ENCODE assay signal across 10 cellular contexts in the genomic region with DNA sequence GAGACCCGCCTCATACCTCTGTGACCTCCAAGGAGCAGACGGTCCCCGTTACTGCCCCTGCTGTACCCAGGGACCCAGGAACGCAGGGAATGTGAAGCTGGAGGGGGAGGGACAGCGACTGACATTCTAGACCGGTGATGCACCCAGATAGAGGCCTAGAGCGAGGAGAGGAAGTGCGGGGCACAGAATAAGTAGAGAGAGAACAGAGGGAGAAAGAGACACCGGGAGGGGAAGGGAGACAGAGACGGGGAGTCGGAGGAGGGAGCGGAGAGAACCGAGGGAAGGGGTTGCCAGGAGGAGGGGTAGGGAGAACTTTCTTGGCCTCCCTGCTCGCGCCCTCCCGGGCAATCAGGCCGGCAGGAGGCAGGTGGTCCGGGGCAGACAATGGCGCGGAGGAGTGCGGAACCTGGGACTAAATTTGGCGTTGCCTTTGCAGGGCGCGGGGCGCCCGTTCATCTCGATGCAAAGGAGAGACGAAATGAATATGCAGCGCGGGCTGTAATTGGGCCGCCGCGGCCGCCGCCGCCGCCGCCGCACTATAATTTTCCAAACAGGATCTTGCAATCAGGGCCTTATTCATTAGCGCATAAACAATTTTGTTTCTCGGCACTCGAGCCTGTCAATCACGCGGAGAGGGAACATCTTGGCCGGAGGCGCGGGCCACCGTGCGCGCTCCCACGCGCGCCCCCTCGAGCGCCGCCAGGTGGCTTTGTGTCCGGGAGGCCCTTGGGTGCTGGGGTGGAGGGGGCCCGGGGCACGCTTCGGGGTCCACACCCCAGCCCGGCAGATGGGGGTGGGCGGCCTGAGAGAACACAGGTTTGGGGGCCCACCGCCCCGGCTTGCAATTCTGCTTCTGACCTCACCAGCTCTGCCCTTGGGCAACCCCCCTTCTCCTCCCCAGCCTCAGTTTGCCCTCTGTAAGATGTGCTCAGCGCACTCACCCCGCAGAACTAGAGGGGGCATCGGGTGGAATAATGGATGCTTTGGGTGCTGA. TPM values are rescaled to one million over a fixed set of nuclear protein-coding genes. Genes with fewer than 3 reads are reported as not detected.
DNase-seq lines count a peak whose midpoint lies in the region; ATAC-seq and TF ChIP-seq lines count a peak whose summit lies in the region.
"Had no signal": no experiment of that assay in that cellular context is flagged by ENCODE, and none has a peak within 500 bp of the region (broad histone marks: within the 10 kb centered on the region; RNA-seq: fewer than 3 reads in every experiment).

No MANE protein-coding gene starts in this region.

- no peak overlapping the region for H3K27ac Mint-ChIP-seq in stimulated activated naive CD8-positive, alpha-beta T cell treated with anti-CD3 and anti-CD28 coated beads, Interleukin-15, Interleukin-2, amounts not matched to agents 100 ng/mL and 50 ng/mL, for 24 hours
- peak overlapping the region; percentile 14 for H3K27ac Mint-ChIP-seq in MCF 10A (ENCODE audit: low read depth, unreplicated experiment)

- H3K27me3 Mint-ChIP-seq in stimulated activated naive CD8-positive, alpha-beta T cell treated with anti-CD3 and anti-CD28 coated beads, Interleukin-15, Interleukin-2, amounts not matched to agents 100 ng/mL and 50 ng/mL, for 24 hours = peaks cover 25% of the 10 kb centered on the region
- H3K27me3 Mint-ChIP-seq in MCF 10A (ENCODE audit: insufficient read depth, unreplicated experiment) = peaks cover 11% of the 10 kb centered on the region

- H3K9me3 ChIP-seq in MG63 = no peaks in the 10 kb centered on the region

- H3K4me3 ChIP-seq in MG63 = no peak overlapping the region

- intact Hi-C loops in MCF 10A (cut with micrococcal nuclease) = loop anchor here (10.0 kb wide), 1 partner anchor 442 kb away; no protein-coding TSS in a partner anchor

- no peaks in the 10 kb centered on the region for H3K36me3 ChIP-seq in MG63

- peaks cover 16% of the 10 kb centered on the region for H3K4me1 Mint-ChIP-seq in stimulated activated naive CD8-positive, alpha-beta T cell treated with anti-CD3 and anti-CD28 coated beads, Interleukin-15, Interleukin-2, amounts not matched to agents 100 ng/mL and 50 ng/mL, for 24 hours (ENCODE audit: low read depth)
- peaks cover 18% of the 10 kb centered on the region for H3K4me1 Mint-ChIP-seq in MCF 10A (ENCODE audit: insufficient read depth, unreplicated experiment)

- H3K27me3 ChIP-seq in layer of hippocampus (ENCODE audit: control insufficient read depth, insufficient read depth, low read length) (peaks cover 3% of the 10 kb centered on the region), MG63 (no peaks in the 10 kb centered on the region)

- BruUV-seq in MCF 10A (replicated peaks; lab: Mats Ljungman, UMichigan) = no TSS peak

- H3K27ac ChIP-seq in layer of hippocampus (ENCODE audit: low read depth, low read length) = peak overlapping the region; percentile 22

- CTCF ChIA-PET in MCF 10A (lab: Yijun Ruan, JAX) = interaction anchor here (0.6 to 12.2 kb wide), 37 partner anchors 8 to 685 kb away, joined by 3 to 473 read pairs (median 4); partner anchors contain the start of genes MORN5, MRRF, NDUFA8 and RBM18

- POLR2A ChIA-PET in MCF 10A (lab: Yijun Ruan, JAX) = interaction anchor here (0.7 to 1.2 kb wide), 3 partner anchors 29 to 140 kb away, joined by 3 read pairs; partner anchors contain the start of genes MRRF and RBM18

- H3K9me3 Mint-ChIP-seq in stimulated activated naive CD8-positive, alpha-beta T cell treated with anti-CD3 and anti-CD28 coated beads, Interleukin-15, Interleukin-2, amounts not matched to agents 100 ng/mL and 50 ng/mL, for 24 hours = no peaks in the 10 kb centered on the region
- no peaks in the 10 kb centered on the region for H3K9me3 Mint-ChIP-seq in MCF 10A (ENCODE audit: unreplicated experiment)

- TF ChIP-seq CTCF in MCF 10A (IDR thresholded peaks at IDR 0.05; ENCODE audit: unreplicated experiment) = no peak

- no peak for DNase-seq in stimulated activated naive CD8-positive, alpha-beta T cell treated with anti-CD3 and anti-CD28 coated beads, Interleukin-15, Interleukin-2, amounts not matched to agents 100 U/mL and 50 U/mL, for 24 hours
- DNase-seq in MCF 10A (ENCODE audit: unreplicated experiment) = no peak
- DNase-seq in SW480 (ENCODE audit: low spot score) = no peak
- no peak for DNase-seq in MG63
- no peak for DNase-seq in GOT3 (lab: John Stamatoyannopoulos, UW)

- no peak for ATAC-seq in stimulated activated naive CD8-positive, alpha-beta T cell treated with anti-CD3 and anti-CD28 coated beads, Interleukin-15, Interleukin-2, amounts not matched to agents 100 U/mL and 50 U/mL, for 24 hours
- ATAC-seq in HG02623 (IDR thresholded peaks at IDR 0.05; ENCODE audit: unreplicated experiment) = no peak

- H3K36me3 Mint-ChIP-seq in stimulated activated naive CD8-positive, alpha-beta T cell treated with anti-CD3 and anti-CD28 coated beads, Interleukin-15, Interleukin-2, amounts not matched to agents 100 ng/mL and 50 ng/mL, for 24 hours (ENCODE audit: low read depth) = no peaks in the 10 kb centered on the region
- H3K36me3 Mint-ChIP-seq in MCF 10A (ENCODE audit: insufficient read depth, unreplicated experiment) = peaks cover 6% of the 10 kb centered on the region

- H3K4me3 Mint-ChIP-seq in stimulated activated naive CD8-positive, alpha-beta T cell treated with anti-CD3 and anti-CD28 coated beads, Interleukin-15, Interleukin-2, amounts not matched to agents 100 ng/mL and 50 ng/mL, for 24 hours = peak overlapping the region; percentile 40
- H3K4me3 Mint-ChIP-seq in MCF 10A (ENCODE audit: unreplicated experiment) = no peak overlapping the region

RNA-seq across cellular contexts. Expression of gene NDUFA8, which starts 32.9 kb away (rescaled TPM):
- total RNA-seq in MCF 10A (2022) = 52.5 and 58.4 TPM in 2 replicates
- 44.8 and 68.0 TPM in 2 replicates for total RNA-seq in MG63 (2014; rRNA removed; shearing (Covaris generic); ENCODE audit: low replicate concordance)

RNA-seq across cellular contexts. Expression of gene MORN5, which starts 33.1 kb away (rescaled TPM):
- not detected in 2 replicates for total RNA-seq in MCF 10A (2022)
- not detected in 2 replicates for total RNA-seq in MG63 (2014; rRNA removed; shearing (Covaris generic); ENCODE audit: low replicate concordance)
- total RNA-seq: mononuclear cell, RPMI7951 had no signal

RNA-seq across cellular contexts. Expression of gene TTLL11, which starts 33.5 kb away (rescaled TPM):
- 9.0 and 13.6 TPM in 2 replicates for total RNA-seq in MCF 10A (2022)
- total RNA-seq in MG63 (2014; rRNA removed; shearing (Covaris generic); ENCODE audit: low replicate concordance) = 3.2 and 4.0 TPM in 2 replicates
